2 cellular contexts compared by ENCODE assay signal in the genomic region with DNA sequence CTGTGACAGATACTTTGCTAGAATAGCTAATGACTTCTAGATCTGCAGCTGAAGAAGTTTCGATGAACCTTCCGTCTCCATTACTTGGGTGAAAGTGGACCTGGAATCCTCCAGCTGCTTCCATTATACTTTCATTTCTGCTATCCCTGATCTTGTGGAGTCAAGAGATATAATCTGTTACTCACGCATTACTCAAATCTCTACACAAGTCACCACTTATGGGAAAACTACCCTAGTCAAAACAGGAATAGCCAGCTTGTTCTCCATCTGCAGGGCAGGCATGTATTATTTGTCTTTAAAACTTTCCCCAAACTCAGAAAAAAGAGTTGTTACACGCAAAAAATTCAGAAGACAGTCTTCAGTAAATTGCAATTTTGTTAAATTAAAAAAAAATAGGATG.
TF ChIP-seq lines count a peak whose summit lies in the region.

No MANE protein-coding gene starts in this region.

TF ChIP-seq in GM12891, 5 proteins besides CTCF, POLR2A, EP300 and RAD21 (continued from another document):
- TF ChIP-seq POLR2AphosphoS5 (IDR thresholded peaks at IDR 0.05; ENCODE audit: low read depth, low read length) = no peak

TF ChIP-seq in GM12878, 131 proteins besides CTCF, POLR2A, EP300 and RAD21 (continued from another document):
- TF ChIP-seq, protein P1, sequence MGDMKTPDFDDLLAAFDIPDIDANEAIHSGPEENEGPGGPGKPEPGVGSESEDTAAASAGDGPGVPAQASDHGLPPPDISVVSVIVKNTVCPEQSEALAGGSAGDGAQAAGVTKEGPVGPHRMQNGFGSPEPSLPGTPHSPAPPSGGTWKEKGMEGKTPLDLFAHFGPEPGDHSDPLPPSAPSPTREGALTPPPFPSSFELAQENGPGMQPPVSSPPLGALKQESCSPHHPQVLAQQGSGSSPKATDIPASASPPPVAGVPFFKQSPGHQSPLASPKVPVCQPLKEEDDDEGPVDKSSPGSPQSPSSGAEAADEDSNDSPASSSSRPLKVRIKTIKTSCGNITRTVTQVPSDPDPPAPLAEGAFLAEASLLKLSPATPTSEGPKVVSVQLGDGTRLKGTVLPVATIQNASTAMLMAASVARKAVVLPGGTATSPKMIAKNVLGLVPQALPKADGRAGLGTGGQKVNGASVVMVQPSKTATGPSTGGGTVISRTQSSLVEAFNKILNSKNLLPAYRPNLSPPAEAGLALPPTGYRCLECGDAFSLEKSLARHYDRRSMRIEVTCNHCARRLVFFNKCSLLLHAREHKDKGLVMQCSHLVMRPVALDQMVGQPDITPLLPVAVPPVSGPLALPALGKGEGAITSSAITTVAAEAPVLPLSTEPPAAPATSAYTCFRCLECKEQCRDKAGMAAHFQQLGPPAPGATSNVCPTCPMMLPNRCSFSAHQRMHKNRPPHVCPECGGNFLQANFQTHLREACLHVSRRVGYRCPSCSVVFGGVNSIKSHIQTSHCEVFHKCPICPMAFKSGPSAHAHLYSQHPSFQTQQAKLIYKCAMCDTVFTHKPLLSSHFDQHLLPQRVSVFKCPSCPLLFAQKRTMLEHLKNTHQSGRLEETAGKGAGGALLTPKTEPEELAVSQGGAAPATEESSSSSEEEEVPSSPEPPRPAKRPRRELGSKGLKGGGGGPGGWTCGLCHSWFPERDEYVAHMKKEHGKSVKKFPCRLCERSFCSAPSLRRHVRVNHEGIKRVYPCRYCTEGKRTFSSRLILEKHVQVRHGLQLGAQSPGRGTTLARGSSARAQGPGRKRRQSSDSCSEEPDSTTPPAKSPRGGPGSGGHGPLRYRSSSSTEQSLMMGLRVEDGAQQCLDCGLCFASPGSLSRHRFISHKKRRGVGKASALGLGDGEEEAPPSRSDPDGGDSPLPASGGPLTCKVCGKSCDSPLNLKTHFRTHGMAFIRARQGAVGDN (IDR thresholded peaks at IDR 0.05) = no peak
- TF ChIP-seq E4F1 (IDR thresholded peaks at IDR 0.05; ENCODE audit: borderline replicate concordance, partially characterized antibody) = no peak
- TF ChIP-seq NFIC (IDR thresholded peaks at IDR 0.05; ENCODE audit: low read depth, low read length) = peak; percentile 70; the same call in 1 of the 2 replicates
- TF ChIP-seq, protein P2, sequence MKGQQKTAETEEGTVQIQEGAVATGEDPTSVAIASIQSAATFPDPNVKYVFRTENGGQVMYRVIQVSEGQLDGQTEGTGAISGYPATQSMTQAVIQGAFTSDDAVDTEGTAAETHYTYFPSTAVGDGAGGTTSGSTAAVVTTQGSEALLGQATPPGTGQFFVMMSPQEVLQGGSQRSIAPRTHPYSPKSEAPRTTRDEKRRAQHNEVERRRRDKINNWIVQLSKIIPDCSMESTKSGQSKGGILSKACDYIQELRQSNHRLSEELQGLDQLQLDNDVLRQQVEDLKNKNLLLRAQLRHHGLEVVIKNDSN (IDR thresholded peaks at IDR 0.05; ENCODE audit: borderline replicate concordance, extremely low read length, insufficient read depth, low read depth, low read length) = no peak
- peak in 1 of 2 experiments; percentile 49; a peak in 1 of 4 replicates for TF ChIP-seq ETV6 (conservative IDR thresholded peaks at IDR 0.05 in 1 of 2, IDR thresholded peaks at IDR 0.05 in 1 of 2; ENCODE audit: borderline replicate concordance in 1 of 2, low read depth in 1 of 2)
- TF ChIP-seq CUX1 (IDR thresholded peaks at IDR 0.05; ENCODE audit: insufficient replicate concordance, low read depth, low read length) = no peak
- TF ChIP-seq RUNX3 (IDR thresholded peaks at IDR 0.05; ENCODE audit: low read length) = peak; percentile 63; the same call in 1 of the 2 replicates
- TF ChIP-seq JUNB (IDR thresholded peaks at IDR 0.05) = peak; percentile 91
- TF ChIP-seq IKZF2 (IDR thresholded peaks at IDR 0.05) = peak; percentile 30 to 44; a peak in 1 of 4 replicates
- no peak for TF ChIP-seq CBX3 (IDR thresholded peaks at IDR 0.05; ENCODE audit: borderline replicate concordance, low read depth)
- TF ChIP-seq DPF2 (IDR thresholded peaks at IDR 0.05) = 0 out of 2 replicates have a peak, but pooled peaks have one; percentile 19
- peak; percentile 84 for TF ChIP-seq EED (IDR thresholded peaks at IDR 0.05; ENCODE audit: low read depth)
- no peak for TF ChIP-seq CHD2 (IDR thresholded peaks at IDR 0.05; ENCODE audit: borderline replicate concordance, low read depth, low read length)
- TF ChIP-seq FOXM1 (IDR thresholded peaks at IDR 0.05; ENCODE audit: low read depth, low read length) = no peak; the same call in 1 of the 2 replicates
- peak; percentile 38; the same call in 1 of the 2 replicates for TF ChIP-seq IKZF1 (conservative IDR thresholded peaks at IDR 0.05)
- TF ChIP-seq GATAD2B (conservative IDR thresholded peaks at IDR 0.05; ENCODE audit: low read depth) = no peak
- no peak for TF ChIP-seq PRDM15 (CRISPR knock-in tag; IDR thresholded peaks at IDR 0.05)
- TF ChIP-seq BMI1 (IDR thresholded peaks at IDR 0.05; ENCODE audit: borderline replicate concordance) = no peak
- no peak for TF ChIP-seq SMC3 (IDR thresholded peaks at IDR 0.05; ENCODE audit: borderline replicate concordance, low read length)
- TF ChIP-seq PML (IDR thresholded peaks at IDR 0.05; ENCODE audit: low read length) = no peak
- no peak for TF ChIP-seq NR2C2 (IDR thresholded peaks at IDR 0.05; ENCODE audit: borderline replicate concordance, control insufficient read depth, insufficient read length, low read depth)
- no peak for TF ChIP-seq CBX5 (IDR thresholded peaks at IDR 0.05; ENCODE audit: low read depth)
